In genomic region chr1:43789604-43790288, GRCh38 we compare ENCODE assay signal across 30 cellular contexts.
A peak's percentile ranks its signal among the peaks of the same experiment; 100 is the strongest.
DNase-seq lines count a peak whose midpoint lies in the region; ATAC-seq and TF ChIP-seq lines count a peak whose summit lies in the region.
"Had no signal": no experiment of that assay in that cellular context is flagged by ENCODE, and none has a peak within 500 bp of the region (broad histone marks: within the 10 kb centered on the region; RNA-seq: fewer than 3 reads in every experiment).

No MANE protein-coding gene starts in this region.

- H3K36me3 ChIP-seq in CD8-positive, alpha-beta T cell (ENCODE audit: insufficient read depth, low read length), result no peaks in the 10 kb centered on the region
- H3K36me3 ChIP-seq in PC-3 (ENCODE audit: low read depth, low read length), result no peaks in the 10 kb centered on the region
- H3K36me3 ChIP-seq: upper lobe of right lung had no signal

- H3K9me3 ChIP-seq in CD8-positive, alpha-beta T cell (ENCODE audit: low read length), result no peaks in the 10 kb centered on the region
- no peaks in the 10 kb centered on the region for H3K9me3 ChIP-seq in PC-3 (ENCODE audit: low read length)
- H3K9me3 ChIP-seq: MG63, upper lobe of right lung had no signal

- BruUV-seq in PC-3 (replicated peaks; lab: Mats Ljungman, UMichigan), result no TSS peak

- no peak overlapping the region for H3K4me2 ChIP-seq in PC-3 (ENCODE audit: low read length)

- POLR2A ChIA-PET in CD8-positive, alpha-beta T cell (lab: Charles Lee), result no interaction called here
- POLR2A ChIA-PET in PC-3 (lab: Charles Lee; ENCODE audit: unreplicated experiment), result no interaction called here

- no peak overlapping the region for H3K9ac ChIP-seq in PC-3 (ENCODE audit: low read length)
- H3K9ac ChIP-seq: parathyroid adenoma had no signal

- H3K4me3 ChIP-seq in CD8-positive, alpha-beta T cell (ENCODE audit: low read depth, low read length), result no peak overlapping the region
- no peak overlapping the region for H3K4me3 ChIP-seq in PC-3 (ENCODE audit: low read length)
- H3K4me3 ChIP-seq: MG63, upper lobe of right lung had no signal

- no peak overlapping the region for H3K27ac ChIP-seq in CD8-positive, alpha-beta T cell (ENCODE audit: low read depth, low read length)
- no peak overlapping the region for H3K27ac ChIP-seq in PC-3 (ENCODE audit: low read length)
- H3K27ac ChIP-seq: parathyroid adenoma, RWPE1, upper lobe of right lung had no signal

- H3K4me1 ChIP-seq in CD8-positive, alpha-beta T cell (ENCODE audit: insufficient read depth, low read length), result peaks cover 16% of the 10 kb centered on the region
- H3K4me1 ChIP-seq in PC-3 (ENCODE audit: insufficient read depth, low read length), result no peaks in the 10 kb centered on the region
- H3K4me1 ChIP-seq: parathyroid adenoma, upper lobe of right lung had no signal

- H3K9me3 Mint-ChIP-seq in activated T-cell treated with anti-CD3 and anti-CD28 coated beads, Interleukin-2, amount 50 U/mL, for 72 hours, result no peaks in the 10 kb centered on the region
- H3K9me3 Mint-ChIP-seq in activated T-cell treated with anti-CD3 and anti-CD28 coated beads, Interleukin-2, amount 50 U/mL, for 4 hours, result no peaks in the 10 kb centered on the region
- no peaks in the 10 kb centered on the region for H3K9me3 Mint-ChIP-seq in CD8-positive, alpha-beta T cell
- H3K9me3 Mint-ChIP-seq: dendritic cell treated with granulocyte-macrophage colony-stimulating factor and Interleukin-4, amounts not matched to agents 40 ng/mL and 50 ng/mL, for 4 days; neural crest cell; T-helper 1 cell treated with Interleukin-12 subunit alpha and Interleukin-12 subunit beta and Interleukin-4 antibody, amounts not matched to agents 30 μg/mL and 1 μg/mL, for 36 hours had no signal

- no peaks in the 10 kb centered on the region for H3K4me1 Mint-ChIP-seq in activated T-cell treated with anti-CD3 and anti-CD28 coated beads, Interleukin-2, amount 50 U/mL, for 72 hours (ENCODE audit: low read depth)
- H3K4me1 Mint-ChIP-seq in activated T-cell treated with anti-CD3 and anti-CD28 coated beads, Interleukin-2, amount 50 U/mL, for 4 hours (ENCODE audit: low read depth), result peaks cover 12% of the 10 kb centered on the region
- peaks cover 11% of the 10 kb centered on the region for H3K4me1 Mint-ChIP-seq in CD8-positive, alpha-beta T cell (ENCODE audit: low read depth)

- no peaks in the 10 kb centered on the region for H3K27me3 Mint-ChIP-seq in activated T-cell treated with anti-CD3 and anti-CD28 coated beads, Interleukin-2, amount 50 U/mL, for 72 hours (ENCODE audit: low read depth)
- no peaks in the 10 kb centered on the region for H3K27me3 Mint-ChIP-seq in activated T-cell treated with anti-CD3 and anti-CD28 coated beads, Interleukin-2, amount 50 U/mL, for 4 hours (ENCODE audit: low read depth)
- no peaks in the 10 kb centered on the region for H3K27me3 Mint-ChIP-seq in CD8-positive, alpha-beta T cell (ENCODE audit: low read depth)
- H3K27me3 Mint-ChIP-seq: dendritic cell treated with granulocyte-macrophage colony-stimulating factor and Interleukin-4, amounts not matched to agents 40 ng/mL and 50 ng/mL, for 4 days had no signal

- no peak overlapping the region for H2AFZ ChIP-seq in PC-3 (ENCODE audit: low read length)
- H2AFZ ChIP-seq: parathyroid adenoma had no signal

- no peaks in the 10 kb centered on the region for H3K79me2 ChIP-seq in PC-3 (ENCODE audit: low read length)
- H3K79me2 ChIP-seq: parathyroid adenoma had no signal

- no peak for TF ChIP-seq CTCF in CD8-positive, alpha-beta T cell (IDR thresholded peaks at IDR 0.05)
- no peak for TF ChIP-seq CTCF in PC-3 (conservative IDR thresholded peaks at IDR 0.05; ENCODE audit: low read depth, low read length)

- H3K4me3 Mint-ChIP-seq in activated T-cell treated with anti-CD3 and anti-CD28 coated beads, Interleukin-2, amount 50 U/mL, for 72 hours, result no peak overlapping the region
- H3K4me3 Mint-ChIP-seq in activated T-cell treated with anti-CD3 and anti-CD28 coated beads, Interleukin-2, amount 50 U/mL, for 4 hours, result no peak overlapping the region
- H3K4me3 Mint-ChIP-seq in CD8-positive, alpha-beta T cell, result no peak overlapping the region
- H3K4me3 Mint-ChIP-seq: dendritic cell treated with granulocyte-macrophage colony-stimulating factor and Interleukin-4, amounts not matched to agents 40 ng/mL and 50 ng/mL, for 4 days; neural crest cell; T-helper 1 cell treated with Interleukin-12 subunit alpha and Interleukin-12 subunit beta and Interleukin-4 antibody, amounts not matched to agents 30 μg/mL and 1 μg/mL, for 36 hours had no signal

- no peaks in the 10 kb centered on the region for H3K9me2 ChIP-seq in PC-3 (replicated peaks; ENCODE audit: low read length)

- intact Hi-C loops in CD8-positive, alpha-beta T cell (cut with DNase I, micrococcal nuclease), result loop anchor here in 1 of 2 experiments (2.0 kb wide), 1 partner anchor 39 kb away; no protein-coding TSS in a partner anchor
- intact Hi-C loops in PC-3 (cut with micrococcal nuclease), result no loop called here

- no peaks in the 10 kb centered on the region for H4K20me1 ChIP-seq in PC-3 (ENCODE audit: low read length)

- peak in 1 of 2 donors; percentile 12 for DNase-seq in activated T-cell treated with anti-CD3 and anti-CD28 coated beads, Interleukin-2, amount 50 U/mL, for 72 hours
- DNase-seq in activated T-cell treated with anti-CD3 and anti-CD28 coated beads, Interleukin-2, amount 50 U/mL, for 4 hours, result no peak
- DNase-seq in CD8-positive, alpha-beta T cell, result peak in 3 of 7 experiments; percentile 4 to 41 (median 12)
- DNase-seq in PC-3 (peak; percentile 35), cerebellar nuclear complex (lab: John Stamatoyannopoulos, UW) (no peak), NCI-H2227 (lab: John Stamatoyannopoulos, UW; ENCODE audit: unreplicated experiment) (no peak)
- DNase-seq in central memory CD4-positive, alpha-beta T cell, result peak; percentile 10
- DNase-seq: activated CD4-positive, alpha-beta T cell treated with anti-CD3 and anti-CD28 coated beads for 1 hour; activated CD8-positive, alpha-beta memory T cell treated with anti-CD3 and anti-CD28 coated beads, Interleukin-2, amount 50 U/mL, for 48 hours; activated effector memory CD4-positive, alpha-beta T cell treated with Interleukin-2 at 50 U/mL for 16 hours; anterior cingulate cortex; DMS153; hippocampal formation; IMR-90; left cardiac atrium; MG63; NCI-H1436; NCI-H2081 treated with DMSO at 0.1 percent for 48 hours; NCI-H345; NCI-H82; small intestine; stimulated activated CD4-positive, alpha-beta T cell treated with anti-CD3 and anti-CD28 coated beads, Interleukin-1b, Interleukin-23, amount 100 ng/mL, for 48 hours; stimulated activated CD8-positive, alpha-beta memory T cell treated with anti-CD3 and anti-CD28 coated beads, Interleukin-4, amount 100 ng/mL, for 48 hours; upper lobe of right lung had no signal

- H3F3A ChIP-seq in PC-3 (ENCODE audit: low read length, unreplicated experiment), result no peaks in the 10 kb centered on the region

- H3K27ac Mint-ChIP-seq in activated T-cell treated with anti-CD3 and anti-CD28 coated beads, Interleukin-2, amount 50 U/mL, for 72 hours, result no peak overlapping the region
- H3K27ac Mint-ChIP-seq in CD8-positive, alpha-beta T cell, result no peak overlapping the region
- H3K27ac Mint-ChIP-seq: dendritic cell treated with granulocyte-macrophage colony-stimulating factor and Interleukin-4, amounts not matched to agents 40 ng/mL and 50 ng/mL, for 4 days; T-helper 1 cell treated with Interleukin-12 subunit alpha and Interleukin-12 subunit beta and Interleukin-4 antibody, amounts not matched to agents 30 μg/mL and 1 μg/mL, for 36 hours had no signal

- ATAC-seq in activated T-cell treated with anti-CD3 and anti-CD28 coated beads, Interleukin-2, amount 50 U/mL, for 72 hours (replicated peaks in 1 of 2), result peak; percentile 71 to 78
- ATAC-seq in activated T-cell treated with anti-CD3 and anti-CD28 coated beads, Interleukin-2, amount 50 U/mL, for 4 hours, result no peak
- peak; percentile 84 for ATAC-seq in CD8-positive, alpha-beta T cell
- ATAC-seq in PC-3 (no peak), HG03378 (IDR thresholded peaks at IDR 0.05; ENCODE audit: unreplicated experiment) (no peak)
- ATAC-seq: left cardiac atrium, upper lobe of right lung had no signal

- CTCF ChIA-PET in CD8-positive, alpha-beta T cell (lab: Charles Lee), result no interaction called here
- CTCF ChIA-PET in PC-3 (lab: Charles Lee), result no interaction called here

- H3K36me3 Mint-ChIP-seq in activated T-cell treated with anti-CD3 and anti-CD28 coated beads, Interleukin-2, amount 50 U/mL, for 72 hours (ENCODE audit: insufficient read depth in 2 of 2), result peaks cover 0 to 6% of the 10 kb centered on the region in 2 donors
- H3K36me3 Mint-ChIP-seq in activated T-cell treated with anti-CD3 and anti-CD28 coated beads, Interleukin-2, amount 50 U/mL, for 4 hours (ENCODE audit: insufficient read depth), result peaks cover 7% of the 10 kb centered on the region
- peaks cover 14% of the 10 kb centered on the region for H3K36me3 Mint-ChIP-seq in CD8-positive, alpha-beta T cell

- no peaks in the 10 kb centered on the region for H3K27me3 ChIP-seq in CD8-positive, alpha-beta T cell (ENCODE audit: insufficient read depth, low read length)
- no peaks in the 10 kb centered on the region for H3K27me3 ChIP-seq in PC-3 (ENCODE audit: low read length)
- H3K27me3 ChIP-seq: MG63, upper lobe of right lung had no signal

Comparison
In these comparisons a context has a peak if more than half of its experiments do, and no peak if none do; other contexts are left out.
1. ATAC-seq: peak in activated T-cell treated with anti-CD3 and anti-CD28 coated beads, Interleukin-2, amount 50 U/mL, for 72 hours (2 of 2) and CD8-positive, alpha-beta T cell (single experiment); none in activated T-cell treated with anti-CD3 and anti-CD28 coated beads, Interleukin-2, amount 50 U/mL, for 4 hours (0 of 2), PC-3 (single experiment) and HG03378 (single experiment).
2. DNase-seq: peak in PC-3 (single experiment) and central memory CD4-positive, alpha-beta T cell (single experiment); none in activated T-cell treated with anti-CD3 and anti-CD28 coated beads, Interleukin-2, amount 50 U/mL, for 4 hours (single experiment), cerebellar nuclear complex (0 of 2) and NCI-H2227 (single experiment).